19 cellular contexts compared by ENCODE assay signal in the genomic region with DNA sequence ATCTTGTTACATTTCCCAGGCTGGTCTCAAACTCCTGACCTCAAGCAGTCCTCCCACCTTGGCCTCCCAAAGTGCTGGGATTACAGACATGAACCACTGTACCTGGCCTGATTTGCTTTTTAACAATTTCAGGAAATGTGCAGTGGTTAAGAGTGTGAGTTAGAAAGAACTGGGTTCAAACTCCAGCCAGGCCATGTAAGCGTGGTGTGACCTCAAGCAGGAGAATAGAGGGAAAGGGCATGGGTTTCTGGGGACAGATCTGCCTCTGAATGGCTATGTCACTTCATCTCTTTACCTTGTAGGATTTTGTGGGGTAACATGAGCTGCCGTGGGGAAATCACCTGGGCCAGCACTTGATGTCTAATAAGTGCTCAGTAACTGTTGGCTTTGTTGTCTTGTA. TPM values are rescaled to one million over a fixed set of nuclear protein-coding genes. Genes with fewer than 3 reads are reported as not detected.
DNase-seq lines count a peak whose midpoint lies in the region; ATAC-seq, FAIRE-seq and TF ChIP-seq lines count a peak whose summit lies in the region.
"Had no signal": no experiment of that assay in that cellular context is flagged by ENCODE, and none has a peak within 500 bp of the region (broad histone marks: within the 10 kb centered on the region; RNA-seq: fewer than 3 reads in every experiment).

No MANE protein-coding gene starts in this region.

- no peak overlapping the region for H3K4me3 Mint-ChIP-seq in activated naive CD4-positive, alpha-beta T cell treated with anti-CD3 and anti-CD28 coated beads, Interleukin-2, amount 10 ng/mL, durations not matched to agents 7 days and 5 days
- H3K4me3 Mint-ChIP-seq in H9, result no peak overlapping the region
- H3K4me3 Mint-ChIP-seq: CD4-positive, alpha-beta memory T cell had no signal

- H2BK5ac ChIP-seq in H9 (ENCODE audit: insufficient read length, low read length), result no peak overlapping the region

- no CpG with 5 or more reads among the region's 2 CpGs for WGBS in H9 (ENCODE audit: extremely low coverage, insufficient read length, low lambda C conversion rate)
- 65% methylated on average over 2 of the region's 2 CpGs for WGBS in GM12878 (ENCODE audit: insufficient coverage, insufficient replicate concordance, low lambda C conversion rate, missing lambda C conversion rate)

- H4K8ac ChIP-seq in H9 (replicated peaks; ENCODE audit: insufficient read length, low read depth, low read length), result no peak overlapping the region

- H2BK12ac ChIP-seq in H9 (ENCODE audit: insufficient read length, low read depth, low read length), result no peak overlapping the region

- H2BK15ac ChIP-seq in H9 (ENCODE audit: low read depth, low read length), result no peak overlapping the region

- peak; percentile 18 for FAIRE-seq in GM12878 (lab: Jason Lieb, UNC)
- FAIRE-seq: HTR-8/SVneo had no signal

- H3K9me3 ChIP-seq in H9 (ENCODE audit: control insufficient read depth, low read depth, low read length) (no peaks in the 10 kb centered on the region), GM12878 (replicated peaks; ENCODE audit: control insufficient read depth, insufficient read depth, low read length) (no peaks in the 10 kb centered on the region)

- no peak overlapping the region for H2BK120ac ChIP-seq in H9 (ENCODE audit: low read depth, low read length, poor library complexity, severe bottlenecking)

- peaks cover 5% of the 10 kb centered on the region for H3K79me1 ChIP-seq in H9 (ENCODE audit: insufficient read depth, low read depth, low read length, poor library complexity, severe bottlenecking)

- H3K9ac ChIP-seq in H9 (ENCODE audit: extremely low read depth, insufficient read length, low read length), result no peak overlapping the region
- H3K9ac ChIP-seq in GM12878 (ENCODE audit: control insufficient read depth, insufficient read depth, low read length), result no peak overlapping the region
- H3K9ac ChIP-seq: GM23248 had no signal

- ATAC-seq in activated naive CD4-positive, alpha-beta T cell treated with anti-CD3 and anti-CD28 coated beads, Interleukin-2, amount 50 U/mL, for 72 hours, result no peak
- no peak for ATAC-seq in GM12878
- ATAC-seq in HG02759 (IDR thresholded peaks at IDR 0.05; ENCODE audit: unreplicated experiment), result no peak
- ATAC-seq in HG03196 (IDR thresholded peaks at IDR 0.05; ENCODE audit: unreplicated experiment), result no peak

- no peak for TF ChIP-seq RAD21 in GM12878 (IDR thresholded peaks at IDR 0.05; ENCODE audit: insufficient read depth, low read depth, low read length)

- H3K36me3 Mint-ChIP-seq in activated naive CD4-positive, alpha-beta T cell treated with anti-CD3 and anti-CD28 coated beads, Interleukin-2, amount 10 ng/mL, durations not matched to agents 7 days and 5 days, result peaks cover 23% of the 10 kb centered on the region
- H3K36me3 Mint-ChIP-seq in activated naive CD4-positive, alpha-beta T cell treated with anti-CD3 and anti-CD28 coated beads, Interleukin-2, amount 50 U/mL, for 72 hours, result peaks cover 5 to 9% of the 10 kb centered on the region in 2 donors
- H3K36me3 Mint-ChIP-seq in H9 (ENCODE audit: insufficient read depth in 1 of 3, low read depth in 3 of 3), result peaks cover 34 to 67% (median 52%) of the 10 kb centered on the region in 3 experiments

- no peak overlapping the region for H3K18ac ChIP-seq in H9 (ENCODE audit: insufficient read length, low read depth, low read length)

- intact Hi-C loops in GM12878 (cut with micrococcal nuclease; ENCODE audit: unreplicated experiment) (no loop called here), posterior vena cava (cut with DNase I) (no loop called here)

- H3K4ac ChIP-seq in H9 (ENCODE audit: low read depth, low read length), result no peak overlapping the region

- no peak overlapping the region for H3K14ac ChIP-seq in H9 (ENCODE audit: insufficient read depth, low read length)

- H3K27ac Mint-ChIP-seq in activated naive CD4-positive, alpha-beta T cell treated with anti-CD3 and anti-CD28 coated beads, Interleukin-2, amount 10 ng/mL, durations not matched to agents 7 days and 5 days, result peak overlapping the region; percentile 60
- peak overlapping the region in 1 of 2 donors; percentile 4 for H3K27ac Mint-ChIP-seq in activated naive CD4-positive, alpha-beta T cell treated with anti-CD3 and anti-CD28 coated beads, Interleukin-2, amount 50 U/mL, for 72 hours
- H3K27ac Mint-ChIP-seq in H9, result peak overlapping the region in 2 of 3 experiments; percentile 21 to 87; a peak in 1 of 7 replicates

- H4K20me1 ChIP-seq in H9 (ENCODE audit: control insufficient read depth, insufficient read depth, insufficient read length), result no peaks in the 10 kb centered on the region
- peaks cover 3% of the 10 kb centered on the region; the same call in 1 of the 2 replicates for H4K20me1 ChIP-seq in GM12878 (ENCODE audit: control insufficient read depth, insufficient read depth)

- H2BK20ac ChIP-seq in H9 (ENCODE audit: low read depth, low read length, poor library complexity, severe bottlenecking), result no peak overlapping the region

- H3K23me2 ChIP-seq in H9 (ENCODE audit: insufficient read length, low read depth, low read length, poor library complexity, severe bottlenecking), result no peaks in the 10 kb centered on the region

- no peak for DNase-seq in activated naive CD4-positive, alpha-beta T cell treated with anti-CD3 and anti-CD28 coated beads, Interleukin-2, amount 10 ng/mL, durations not matched to agents 7 days and 5 days
- DNase-seq in activated naive CD4-positive, alpha-beta T cell treated with anti-CD3 and anti-CD28 coated beads, Interleukin-2, amount 50 U/mL, for 72 hours (ENCODE audit: low spot score in 2 of 2), result no peak
- no peak for DNase-seq in H9
- no peak for DNase-seq in GM12878 (ENCODE audit: low read depth, low spot score)
- peak; percentile 12 for DNase-seq in posterior vena cava (ENCODE audit: low spot score)
- DNase-seq: ACHN; CD4-positive, alpha-beta memory T cell; DND-41; GDM1; GM23248; NCI-H1436 treated with DMSO at 0.1 percent for 48 hours; NCI-H2081; NCI-H226; NCI-H526; RPMI8226 had no signal

- no peak overlapping the region for H2AK5ac ChIP-seq in H9 (ENCODE audit: insufficient read length, low read length)

- H3K4me1 ChIP-seq in H9 (ENCODE audit: insufficient read depth, low read length) (no peaks in the 10 kb centered on the region), GM12878 (ENCODE audit: control insufficient read depth, insufficient read depth, low read length) (no peaks in the 10 kb centered on the region)

- no peak for TF ChIP-seq CTCF in H9 (conservative IDR thresholded peaks at IDR 0.05)
- TF ChIP-seq CTCF in GM12878 (IDR thresholded peaks at IDR 0.05 in 2 of 3, conservative IDR thresholded peaks at IDR 0.05 in 1 of 3; ENCODE audit: control insufficient read depth in 2 of 3, extremely low read depth in 1 of 3, insufficient read depth in 1 of 3, low read depth in 3 of 3, low read length in 3 of 3), result no peak

- H3K56ac ChIP-seq in H9 (ENCODE audit: insufficient read length, low read depth, low read length), result no peak overlapping the region

- no peak overlapping the region for H4K5ac ChIP-seq in H9 (ENCODE audit: insufficient read length, low read depth, low read length)

- no peak overlapping the region for H4K91ac ChIP-seq in H9 (ENCODE audit: insufficient read length, low read depth, low read length)

- H3K9me3 Mint-ChIP-seq in activated naive CD4-positive, alpha-beta T cell treated with anti-CD3 and anti-CD28 coated beads, Interleukin-2, amount 10 ng/mL, durations not matched to agents 7 days and 5 days, result no peaks in the 10 kb centered on the region
- H3K9me3 Mint-ChIP-seq in activated naive CD4-positive, alpha-beta T cell treated with anti-CD3 and anti-CD28 coated beads, Interleukin-2, amount 50 U/mL, for 72 hours, result no peaks in the 10 kb centered on the region
- H3K9me3 Mint-ChIP-seq in H9, result no peaks in the 10 kb centered on the region
- H3K9me3 Mint-ChIP-seq: CD4-positive, alpha-beta memory T cell had no signal

- BruUV-seq in GM12878 (replicated peaks; lab: Mats Ljungman, UMichigan), result no TSS peak

- SMC1A ChIA-PET in GM12878 (lab: Charles Lee; ENCODE audit: uncharacterized antibody, unreplicated experiment), result interaction anchor here (0.9 to 3.4 kb wide), 3 partner anchors 8 to 12 kb away, joined by 4 to 11 read pairs (median 4); partner anchors contain the start of gene GUCD1

- no peak overlapping the region for H3K23ac ChIP-seq in H9 (ENCODE audit: insufficient read length, low read depth, low read length)

- RAD21 ChIA-PET in GM12878 (lab: Charles Lee; ENCODE audit: unreplicated experiment), result interaction anchor here (0.9 to 2.0 kb wide), 2 partner anchors 12 to 38 kb away, joined by 4 to 8 read pairs; partner anchors contain the start of gene GGT1

- H2AFZ ChIP-seq in H9 (ENCODE audit: low read length) (no peak overlapping the region), GM12878 (ENCODE audit: control insufficient read depth, low read depth, low read length) (no peak overlapping the region)
- H2AFZ ChIP-seq: GM23248 had no signal

- POLR2A ChIA-PET in GM12878 (lab: Charles Lee), result interaction anchor here (0.5 to 6.6 kb wide), 4 partner anchors 10 to 58 kb away, joined by 4 to 42 read pairs (median 8); partner anchors contain the start of genes GUCD1 and SNRPD3

- no peaks in the 10 kb centered on the region for H3K27me3 ChIP-seq in H9 (ENCODE audit: insufficient read depth, low read length)
- no peaks in the 10 kb centered on the region for H3K27me3 ChIP-seq in GM12878 (replicated peaks in 1 of 2; ENCODE audit: control insufficient read depth in 2 of 2, insufficient read depth in 2 of 2, low read length in 1 of 2)

- H3T11ph ChIP-seq in H9 (ENCODE audit: low read length), result no peak overlapping the region

- H3K4me1 Mint-ChIP-seq in activated naive CD4-positive, alpha-beta T cell treated with anti-CD3 and anti-CD28 coated beads, Interleukin-2, amount 10 ng/mL, durations not matched to agents 7 days and 5 days, result peaks cover 19% of the 10 kb centered on the region
- H3K4me1 Mint-ChIP-seq in H9, result no peaks in the 10 kb centered on the region

- in situ Hi-C loops in GM12878 (cut with MboI), result no loop called here

- no peak overlapping the region for H3K4me3 ChIP-seq in GM12878
- H3K4me3 ChIP-seq: GM23248 had no signal

- H3K79me2 ChIP-seq in H9 (ENCODE audit: insufficient read depth, low read length), result peaks cover 43% of the 10 kb centered on the region
- H3K79me2 ChIP-seq in GM12878 (ENCODE audit: control insufficient read depth, insufficient read depth, low read length), result peaks cover 48% of the 10 kb centered on the region

- no peak overlapping the region for H3K27ac ChIP-seq in H9 (ENCODE audit: insufficient read length, low read depth, low read length)
- H3K27ac ChIP-seq in GM12878 (ENCODE audit: control insufficient read depth, insufficient read depth), result no peak overlapping the region
- H3K27ac ChIP-seq: GM23248 had no signal

- no peak for TF ChIP-seq EP300 in GM12878 (IDR thresholded peaks at IDR 0.05; ENCODE audit: borderline replicate concordance in 1 of 2, control insufficient read depth in 1 of 2, low read depth in 2 of 2, low read length in 2 of 2)

- peaks cover 20 to 24% of the 10 kb centered on the region in 2 experiments for H3K36me3 ChIP-seq in GM12878 (ENCODE audit: control insufficient read depth in 2 of 2, insufficient read depth in 2 of 2, low read length in 1 of 2)

- CTCF ChIA-PET in activated naive CD4-positive, alpha-beta T cell treated with anti-CD3 and anti-CD28 coated beads, Interleukin-2, amount 10 ng/mL, durations not matched to agents 7 days and 5 days (lab: Charles Lee), result no interaction called here
- CTCF ChIA-PET in GM12878 (lab: Yijun Ruan, JAX), result no interaction called here

- TF ChIP-seq POLR2A in GM12878 (IDR thresholded peaks at IDR 0.05; ENCODE audit: low read depth, low read length), result no peak

- H3K27me3 Mint-ChIP-seq in activated naive CD4-positive, alpha-beta T cell treated with anti-CD3 and anti-CD28 coated beads, Interleukin-2, amount 10 ng/mL, durations not matched to agents 7 days and 5 days, result no peaks in the 10 kb centered on the region
- no peaks in the 10 kb centered on the region for H3K27me3 Mint-ChIP-seq in H9 (ENCODE audit: low read depth)
- H3K27me3 Mint-ChIP-seq: CD4-positive, alpha-beta memory T cell had no signal

- H3K4me2 ChIP-seq in H9 (ENCODE audit: insufficient read depth, insufficient read length, low read length), result no peak overlapping the region
- H3K4me2 ChIP-seq in GM12878 (ENCODE audit: control insufficient read depth, insufficient read depth), result no peak overlapping the region

RNA-seq across cellular contexts. Expression of gene SNRPD3, which starts 9.3 kb away (rescaled TPM):
- 100 to 1,000 TPM; 115 to 138 TPM for total RNA-seq in activated naive CD4-positive, alpha-beta T cell treated with anti-CD3 and anti-CD28 coated beads, Interleukin-2, amount 50 U/mL, for 72 hours
- total RNA-seq in H9 (2021) (205 and 212 TPM in 2 replicates), GM12878 (2014; rRNA removed) (175 and 179 TPM in 2 replicates), GM12878 (2014; rRNA removed; fragmentation: Illumina TruSeq; extraction: Trizol) (254 and 257 TPM in 2 replicates), GM12878 (2021) (111 and 112 TPM in 2 replicates), posterior vena cava (10 to 100 TPM; 42.5 to 54.0 TPM)
- 108 and 115 TPM in 2 replicates for total RNA-seq in GM12878 (2013; cell fraction: nucleolus; rRNA removed)
- polyA plus RNA-seq in GM12878 (2011; ENCODE audit: low read depth), result 44.6 TPM
- polyA plus RNA-seq in GM12878 (2011; rRNA removed) (68.4 and 121 TPM in 2 replicates), GM12878 (2014; fragmentation: Illumina TruSeq; extraction: Trizol) (324 and 433 TPM in 2 replicates), GM12878 (2014; fragmentation: Nextera tagmentation; extraction: Ambion mirVana) (100 to 1,000 TPM; 244 to 258 TPM), GM12878 (2014; rRNA removed) (197 and 228 TPM in 2 replicates), GM12878 (2016; fragmentation: Nextera tagmentation; extraction: Ambion mirVana) (100 to 1,000 TPM; 240 to 251 TPM)
- 214 and 250 TPM in 2 replicates for polyA plus RNA-seq in GM12878 (2011; cell fraction: cytosol; rRNA removed)
- polyA plus RNA-seq in GM12878 (2011; cell fraction: nucleus; rRNA removed), result 76.5 and 82.6 TPM in 2 replicates
- polyA plus RNA-seq in GM12878 (2012), result 121 and 175 TPM in 2 replicates
- polyA minus RNA-seq in GM12878 (2011; rRNA and poly(A)+ RNA removed), result 175 and 182 TPM in 2 replicates
- polyA minus RNA-seq in GM12878 (2011; cell fraction: cytosol; rRNA and poly(A)+ RNA removed), result 36.2 and 58.3 TPM in 2 replicates
- polyA minus RNA-seq in GM12878 (2011; cell fraction: nucleus; rRNA and poly(A)+ RNA removed), result 57.3 and 92.8 TPM in 2 replicates

RNA-seq across cellular contexts. Expression of gene GUCD1, which starts 10.1 kb away (rescaled TPM):
- 100 to 1,000 TPM; 106 to 137 TPM for total RNA-seq in activated naive CD4-positive, alpha-beta T cell treated with anti-CD3 and anti-CD28 coated beads, Interleukin-2, amount 50 U/mL, for 72 hours
- total RNA-seq in H9 (2021), result 87.4 and 99.8 TPM in 2 replicates
- 33.2 and 34.3 TPM in 2 replicates for total RNA-seq in GM12878 (2013; cell fraction: nucleolus; rRNA removed)
- 170 and 177 TPM in 2 replicates for total RNA-seq in GM12878 (2014; rRNA removed)
- total RNA-seq in GM12878 (2014; rRNA removed; fragmentation: Illumina TruSeq; extraction: Trizol), result 81.7 and 82.2 TPM in 2 replicates
- total RNA-seq in GM12878 (2021), result 126 and 127 TPM in 2 replicates
- 65.3 TPM for polyA plus RNA-seq in GM12878 (2011; ENCODE audit: low read depth)
- 57.4 and 87.1 TPM in 2 replicates for polyA plus RNA-seq in GM12878 (2011; rRNA removed)
- 128 and 167 TPM in 2 replicates for polyA plus RNA-seq in GM12878 (2011; cell fraction: cytosol; rRNA removed)
- 69.8 and 82.1 TPM in 2 replicates for polyA plus RNA-seq in GM12878 (2011; cell fraction: nucleus; rRNA removed)
- 80.9 and 87.1 TPM in 2 replicates for polyA plus RNA-seq in GM12878 (2012)
- 65.0 and 89.3 TPM in 2 replicates for polyA plus RNA-seq in GM12878 (2014; fragmentation: Illumina TruSeq; extraction: Trizol)
- 10 to 100 TPM; 57.8 to 96.9 TPM for polyA plus RNA-seq in GM12878 (2014; fragmentation: Nextera tagmentation; extraction: Ambion mirVana)
- polyA plus RNA-seq in GM12878 (2014; rRNA removed), result 136 and 145 TPM in 2 replicates
- 10 to 100 TPM; 56.0 to 71.2 TPM for polyA plus RNA-seq in GM12878 (2016; fragmentation: Nextera tagmentation; extraction: Ambion mirVana)
- 126 and 176 TPM in 2 replicates for polyA minus RNA-seq in GM12878 (2011; rRNA and poly(A)+ RNA removed)
- 67.6 and 74.1 TPM in 2 replicates for polyA minus RNA-seq in GM12878 (2011; cell fraction: cytosol; rRNA and poly(A)+ RNA removed)
- 20.8 and 41.9 TPM in 2 replicates for polyA minus RNA-seq in GM12878 (2011; cell fraction: nucleus; rRNA and poly(A)+ RNA removed)
- total RNA-seq in posterior vena cava, result 10 to 100 TPM; 73.5 to 82.1 TPM

RNA-seq across cellular contexts. Expression of gene LRRC75B, which starts 27.8 kb away (rescaled TPM):
- 1 to 10 TPM in 1 of 2 donors, under 1 TPM in 1; 0.91 to 1.1 TPM for total RNA-seq in activated naive CD4-positive, alpha-beta T cell treated with anti-CD3 and anti-CD28 coated beads, Interleukin-2, amount 50 U/mL, for 72 hours
- total RNA-seq in H9 (2021), result 16.4 and 18.1 TPM in 2 replicates
- 4.9 and 5.6 TPM in 2 replicates for total RNA-seq in GM12878 (2013; cell fraction: nucleolus; rRNA removed)
- 0.11 TPM in 2 replicates for total RNA-seq in GM12878 (2014; rRNA removed)
- total RNA-seq in GM12878 (2014; rRNA removed; fragmentation: Illumina TruSeq; extraction: Trizol), result 0.09 and 0.18 TPM in 2 replicates
- 0.24 and 0.26 TPM in 2 replicates for total RNA-seq in GM12878 (2021)
- 0.50 TPM for polyA plus RNA-seq in GM12878 (2011; ENCODE audit: low read depth)
- polyA plus RNA-seq in GM12878 (2011; rRNA removed), result 0.68 and 0.98 TPM in 2 replicates
- 1.5 and 1.8 TPM in 2 replicates for polyA plus RNA-seq in GM12878 (2011; cell fraction: cytosol; rRNA removed)
- 10.7 and 12.9 TPM in 2 replicates for polyA plus RNA-seq in GM12878 (2011; cell fraction: nucleus; rRNA removed)
- 0.84 and 1.2 TPM in 2 replicates for polyA plus RNA-seq in GM12878 (2012)
- 0.09 TPM in 1 of 2 replicates, not detected in the other for polyA plus RNA-seq in GM12878 (2014; fragmentation: Illumina TruSeq; extraction: Trizol)
- not detected for polyA plus RNA-seq in GM12878 (2014; fragmentation: Nextera tagmentation; extraction: Ambion mirVana)
- 0.56 and 0.66 TPM in 2 replicates for polyA plus RNA-seq in GM12878 (2014; rRNA removed)
- under 1 TPM in 1 of 2 experiments, not detected in 1; 0.10 TPM for polyA plus RNA-seq in GM12878 (2016; fragmentation: Nextera tagmentation; extraction: Ambion mirVana)
- 0.22 and 1.1 TPM in 2 replicates for polyA minus RNA-seq in GM12878 (2011; rRNA and poly(A)+ RNA removed)
- polyA minus RNA-seq in GM12878 (2011; cell fraction: cytosol; rRNA and poly(A)+ RNA removed), result not detected in 2 replicates
- polyA minus RNA-seq in GM12878 (2011; cell fraction: nucleus; rRNA and poly(A)+ RNA removed), result 0.67 and 0.73 TPM in 2 replicates
- total RNA-seq in posterior vena cava, result 1 to 10 TPM; 6.6 to 9.3 TPM
- total RNA-seq: OCI-LY7 had no signal

RNA-seq across cellular contexts. Expression of gene GGT1, which starts 37.9 kb away (rescaled TPM):
- total RNA-seq in activated naive CD4-positive, alpha-beta T cell treated with anti-CD3 and anti-CD28 coated beads, Interleukin-2, amount 50 U/mL, for 72 hours, result 10 to 100 TPM; 31.3 to 48.4 TPM
- total RNA-seq in H9 (2021) (19.5 and 20.5 TPM in 2 replicates), GM12878 (2014; rRNA removed) (8.0 and 8.4 TPM in 2 replicates), GM12878 (2014; rRNA removed; fragmentation: Illumina TruSeq; extraction: Trizol) (4.1 and 5.0 TPM in 2 replicates), GM12878 (2021) (11.8 and 13.9 TPM in 2 replicates), posterior vena cava (1 to 10 TPM; 5.1 to 6.3 TPM)
- total RNA-seq in GM12878 (2013; cell fraction: nucleolus; rRNA removed), result 37.5 and 48.1 TPM in 2 replicates
- 3.7 TPM for polyA plus RNA-seq in GM12878 (2011; ENCODE audit: low read depth)
- polyA plus RNA-seq in GM12878 (2011; rRNA removed) (8.5 and 26.6 TPM in 2 replicates), GM12878 (2014; fragmentation: Illumina TruSeq; extraction: Trizol) (2.1 and 7.4 TPM in 2 replicates), GM12878 (2014; fragmentation: Nextera tagmentation; extraction: Ambion mirVana) (1 to 10 TPM in 1 of 2 experiments, under 1 TPM in 1; 0.47 to 1.4 TPM), GM12878 (2014; rRNA removed) (11.3 and 11.6 TPM in 2 replicates), GM12878 (2016; fragmentation: Nextera tagmentation; extraction: Ambion mirVana) (10 to 100 TPM; 10.2 to 14.8 TPM)
- 30.9 and 43.3 TPM in 2 replicates for polyA plus RNA-seq in GM12878 (2011; cell fraction: cytosol; rRNA removed)
- polyA plus RNA-seq in GM12878 (2011; cell fraction: nucleus; rRNA removed), result 92.0 and 98.4 TPM in 2 replicates
- polyA plus RNA-seq in GM12878 (2012), result 10.6 and 11.7 TPM in 2 replicates
- 17.8 and 38.4 TPM in 2 replicates for polyA minus RNA-seq in GM12878 (2011; rRNA and poly(A)+ RNA removed)
- 17.9 and 19.4 TPM in 2 replicates for polyA minus RNA-seq in GM12878 (2011; cell fraction: cytosol; rRNA and poly(A)+ RNA removed)
- 14.3 and 17.7 TPM in 2 replicates for polyA minus RNA-seq in GM12878 (2011; cell fraction: nucleus; rRNA and poly(A)+ RNA removed)
